ENCODE assay signal across 17 cellular contexts in genomic region chr9:124366476-124367220, GRCh38. TPM values are rescaled to one million over a fixed set of nuclear protein-coding genes. Genes with fewer than 3 reads are reported as not detected.
DNase-seq lines count a peak whose midpoint lies in the region; ATAC-seq and TF ChIP-seq lines count a peak whose summit lies in the region.
"Had no signal": no experiment of that assay in that cellular context is flagged by ENCODE, and none has a peak within 500 bp of the region (broad histone marks: within the 10 kb centered on the region; RNA-seq: fewer than 3 reads in every experiment).

No MANE protein-coding gene starts in this region.

- no CpG with 5 or more reads among the region's 10 CpGs for WGBS in H9 (ENCODE audit: extremely low coverage, insufficient read length, low lambda C conversion rate)

- no peak overlapping the region for H2AFZ ChIP-seq in H9 (ENCODE audit: low read length)

- no peak overlapping the region for H3K56ac ChIP-seq in H9 (ENCODE audit: insufficient read length, low read depth, low read length)

- H2BK12ac ChIP-seq in H9 (ENCODE audit: insufficient read length, low read depth, low read length) = no peak overlapping the region

- no peak overlapping the region for H2BK20ac ChIP-seq in H9 (ENCODE audit: low read depth, low read length, poor library complexity, severe bottlenecking)

- no peaks in the 10 kb centered on the region for H3K23me2 ChIP-seq in H9 (ENCODE audit: insufficient read length, low read depth, low read length, poor library complexity, severe bottlenecking)

- H3K36me3 ChIP-seq in adipocyte (ENCODE audit: control insufficient read depth, insufficient read depth, low read length, severe bottlenecking) = peaks cover 14% of the 10 kb centered on the region

- H3K4me1 Mint-ChIP-seq in H9 = peaks cover 18 to 29% of the 10 kb centered on the region in 2 experiments

- no peaks in the 10 kb centered on the region for H3K9me3 Mint-ChIP-seq in H9
- H3K9me3 Mint-ChIP-seq: neural crest cell had no signal

- H3K36me3 Mint-ChIP-seq in H9 (ENCODE audit: insufficient read depth in 1 of 3, low read depth in 3 of 3) = peaks cover 0 to 4% (median 2%) of the 10 kb centered on the region in 3 experiments; a peak in 2 of 7 replicates

- H2BK5ac ChIP-seq in H9 (ENCODE audit: insufficient read length, low read length) = no peak overlapping the region

- H3K9me3 ChIP-seq in H9 (ENCODE audit: control insufficient read depth, low read depth, low read length) (no peaks in the 10 kb centered on the region), adipocyte (ENCODE audit: control insufficient read depth, low read length) (no peaks in the 10 kb centered on the region)
- H3K9me3 ChIP-seq: lower lobe of right lung, stomach had no signal

- no peak overlapping the region for H3K4me3 Mint-ChIP-seq in H9
- H3K4me3 Mint-ChIP-seq: neural crest cell had no signal

- no peak overlapping the region for H4K91ac ChIP-seq in H9 (ENCODE audit: insufficient read length, low read depth, low read length)

- peaks cover 9% of the 10 kb centered on the region; the same call in 1 of the 2 replicates for H3K79me2 ChIP-seq in H9 (ENCODE audit: insufficient read depth, low read length)

- no peak overlapping the region for H3K27ac ChIP-seq in H9 (ENCODE audit: insufficient read length, low read depth, low read length)
- H3K27ac ChIP-seq: lower lobe of right lung, stomach had no signal

- no peak overlapping the region for H3K9ac ChIP-seq in H9 (ENCODE audit: extremely low read depth, insufficient read length, low read length)
- H3K9ac ChIP-seq in adipocyte (ENCODE audit: low read length) = no peak overlapping the region

- no peak overlapping the region for H3K4me3 ChIP-seq in AG10803 (ENCODE audit: low read length)
- H3K4me3 ChIP-seq in adipocyte (ENCODE audit: low read length) = no peak overlapping the region
- H3K4me3 ChIP-seq: lower lobe of right lung, stomach had no signal

- no peaks in the 10 kb centered on the region for H4K20me1 ChIP-seq in H9 (ENCODE audit: control insufficient read depth, insufficient read depth, insufficient read length)

- H3K27me3 ChIP-seq in H9 (ENCODE audit: insufficient read depth, low read length) (no peaks in the 10 kb centered on the region), adipocyte (replicated peaks; ENCODE audit: control insufficient read depth, insufficient read depth, low read length) (no peaks in the 10 kb centered on the region)
- H3K27me3 ChIP-seq: stomach had no signal

- peak; percentile 44 for DNase-seq in AG10803 (ENCODE audit: low read depth)
- DNase-seq in H9 = no peak
- peak; percentile 50 for DNase-seq in adipocyte (ENCODE audit: low read depth)
- DNase-seq in kidney tubule cell (ENCODE audit: low spot score) = peak; percentile 52
- DNase-seq in NCI-H2171 treated with DMSO at 0.1 percent for 48 hours (lab: John Stamatoyannopoulos, UW) = no peak
- DNase-seq: anterior cingulate cortex, Karpas-422, lower lobe of right lung, NCI-H1694, NCI-H510A treated with DMSO at 0.1 percent for 48 hours, stomach had no signal

- no peak overlapping the region for H3K14ac ChIP-seq in H9 (ENCODE audit: insufficient read depth, low read length)

- no peak overlapping the region for H2BK120ac ChIP-seq in H9 (ENCODE audit: low read depth, low read length, poor library complexity, severe bottlenecking)

- no peak overlapping the region for H3K4me2 ChIP-seq in H9 (ENCODE audit: insufficient read depth, insufficient read length, low read length)

- H2BK15ac ChIP-seq in H9 (ENCODE audit: low read depth, low read length) = no peak overlapping the region

- no peak overlapping the region for H3K18ac ChIP-seq in H9 (ENCODE audit: insufficient read length, low read depth, low read length)

- H3K4me1 ChIP-seq in H9 (ENCODE audit: insufficient read depth, low read length) = no peaks in the 10 kb centered on the region
- peaks cover 18% of the 10 kb centered on the region for H3K4me1 ChIP-seq in adipocyte (ENCODE audit: control insufficient read depth, insufficient read depth, low read length)

- H3K23ac ChIP-seq in H9 (ENCODE audit: insufficient read length, low read depth, low read length) = no peak overlapping the region

- peaks cover 2% of the 10 kb centered on the region for H3K79me1 ChIP-seq in H9 (ENCODE audit: insufficient read depth, low read depth, low read length, poor library complexity, severe bottlenecking)

- H4K5ac ChIP-seq in H9 (ENCODE audit: insufficient read length, low read depth, low read length) = no peak overlapping the region

- no peak for TF ChIP-seq CTCF in AG10803 (conservative IDR thresholded peaks at IDR 0.05; ENCODE audit: low read length)
- TF ChIP-seq CTCF in H9 (conservative IDR thresholded peaks at IDR 0.05) = no peak

- H3K4ac ChIP-seq in H9 (ENCODE audit: low read depth, low read length) = no peak overlapping the region

- peak overlapping the region in 2 of 3 experiments; percentile 19 to 63; a peak in 3 of 7 replicates for H3K27ac Mint-ChIP-seq in H9

- no peaks in the 10 kb centered on the region for H3K27me3 Mint-ChIP-seq in H9 (ENCODE audit: low read depth)

- no peak overlapping the region for H2AK5ac ChIP-seq in H9 (ENCODE audit: insufficient read length, low read length)

- ATAC-seq in GM21367 (IDR thresholded peaks at IDR 0.05; ENCODE audit: unreplicated experiment) (no peak), HG02759 (IDR thresholded peaks at IDR 0.05; ENCODE audit: unreplicated experiment) (no peak), HG03097 (IDR thresholded peaks at IDR 0.05; ENCODE audit: low FRiP score, unreplicated experiment) (no peak)
- ATAC-seq: activated CD4-positive, CD25-positive, alpha-beta regulatory T cell treated with anti-CD3 and anti-CD28 coated beads, Interleukin-2, amount 50 U/mL, for 24 hours; lower lobe of right lung; sciatic nerve had no signal

- H3T11ph ChIP-seq in H9 (ENCODE audit: low read length) = no peak overlapping the region

- H4K8ac ChIP-seq in H9 (replicated peaks; ENCODE audit: insufficient read length, low read depth, low read length) = no peak overlapping the region

RNA-seq across cellular contexts. Expression of gene PSMB7, which starts 48.6 kb away (rescaled TPM):
- total RNA-seq in H9 (2021) = 209 and 216 TPM in 2 replicates

Comparison
In these comparisons a context has a peak if more than half of its experiments do, and no peak if none do; other contexts are left out.
1. DNase-seq: peak in AG10803 (single experiment), adipocyte (single experiment) and kidney tubule cell (single experiment); none in H9 (single experiment) and NCI-H2171 treated with DMSO at 0.1 percent for 48 hours (single experiment).